ENCODE assay signal across 1 cellular context in genomic region chr1:6127587-6128163, GRCh38.
A peak's percentile ranks its signal among the peaks of the same experiment; 100 is the strongest.
TF ChIP-seq lines count a peak whose summit lies in the region.

No MANE protein-coding gene starts in this region.

TF ChIP-seq in K562, 482 proteins besides CTCF, POLR2A, EP300 and RAD21 (continued from another document and continues in another):
- TF ChIP-seq ZMIZ1 (IDR thresholded peaks at IDR 0.05; ENCODE audit: low read depth in 2 of 2, low read length in 2 of 2) (no peak), MECOM (CRISPR knock-in tag; IDR thresholded peaks at IDR 0.05) (no peak), ZBTB7A (IDR thresholded peaks at IDR 0.05; ENCODE audit: borderline replicate concordance, control insufficient read depth, low read depth, low read length) (no peak), CUX1 (CRISPR knock-in tag; IDR thresholded peaks at IDR 0.05) (no peak), MAFG (tag; conservative IDR thresholded peaks at IDR 0.05) (no peak), TSHZ1 (CRISPR knock-in tag; IDR thresholded peaks at IDR 0.05) (no peak), ESRRB (CRISPR knock-in tag; IDR thresholded peaks at IDR 0.05; ENCODE audit: borderline replicate concordance) (no peak), CREB1 (IDR thresholded peaks at IDR 0.05) (no peak), CREB1 (CRISPR knock-in tag; IDR thresholded peaks at IDR 0.05) (peak; percentile 77), SMAD1 (IDR thresholded peaks at IDR 0.05; ENCODE audit: low read depth, low read length, partially characterized antibody) (no peak), MCM5 (IDR thresholded peaks at IDR 0.05; ENCODE audit: low read depth) (no peak), ZNF407 (IDR thresholded peaks at IDR 0.05; ENCODE audit: low read depth) (no peak), ARID3B (CRISPR knock-in tag; IDR thresholded peaks at IDR 0.05; ENCODE audit: borderline replicate concordance) (no peak), SIN3A (IDR thresholded peaks at IDR 0.05; ENCODE audit: borderline replicate concordance in 2 of 2, control insufficient read depth in 1 of 2, low read depth in 2 of 2, low read length in 2 of 2) (peak; percentile 54 to 86; a peak in 2 of 4 replicates), ZNF75A (CRISPR knock-in tag; IDR thresholded peaks at IDR 0.05) (no peak), ZNF24 (IDR thresholded peaks at IDR 0.05) (no peak)
